In genomic region chr5:135056316-135057030, GRCh38 we compare ENCODE assay signal across 15 cellular contexts. TPM values are rescaled to one million over a fixed set of nuclear protein-coding genes. Genes with fewer than 3 reads are reported as not detected.
DNase-seq lines count a peak whose midpoint lies in the region; ATAC-seq and TF ChIP-seq lines count a peak whose summit lies in the region.
"Had no signal": no experiment of that assay in that cellular context is flagged by ENCODE, and none has a peak within 500 bp of the region (broad histone marks: within the 10 kb centered on the region; RNA-seq: fewer than 3 reads in every experiment).

No MANE protein-coding gene starts in this region.

- H3K9me3 Mint-ChIP-seq in GM23338, result no peaks in the 10 kb centered on the region
- H3K9me3 Mint-ChIP-seq: CD14-positive monocyte; CD8-positive, alpha-beta T cell had no signal

- CTCF ChIA-PET in OCI-LY7 (lab: Charles Lee; ENCODE audit: unreplicated experiment), result interaction anchor here (1.0 to 2.2 kb wide), 2 partner anchors 17 to 135 kb away, joined by 3 to 6 read pairs; no protein-coding TSS in a partner anchor

- H3K36me3 ChIP-seq in OCI-LY7 (ENCODE audit: insufficient read depth, low read length) (no peaks in the 10 kb centered on the region), osteoblast (ENCODE audit: insufficient read depth, low read length) (no peaks in the 10 kb centered on the region), GM23338 (ENCODE audit: insufficient read depth) (no peaks in the 10 kb centered on the region)

- H3K9me3 ChIP-seq in OCI-LY7 (ENCODE audit: low read length) (no peaks in the 10 kb centered on the region), osteoblast (ENCODE audit: low read depth, low read length) (no peaks in the 10 kb centered on the region)

- intact Hi-C loops in OCI-LY7 (cut with micrococcal nuclease; ENCODE audit: unreplicated experiment), result no loop called here

- peaks cover 4% of the 10 kb centered on the region; the same call in 2 of the 3 replicates for H3K4me1 Mint-ChIP-seq in GM23338

- H3K27ac Mint-ChIP-seq in GM23338, result no peak overlapping the region
- H3K27ac Mint-ChIP-seq: CD14-positive monocyte; CD8-positive, alpha-beta T cell had no signal

- H3K79me2 ChIP-seq in OCI-LY7 (ENCODE audit: insufficient read depth, low read depth, low read length), result peaks cover 6% of the 10 kb centered on the region; the same call in 1 of the 2 replicates
- no peaks in the 10 kb centered on the region for H3K79me2 ChIP-seq in osteoblast (ENCODE audit: insufficient read depth, low read length)
- H3K79me2 ChIP-seq in GM23338 (replicated peaks; ENCODE audit: insufficient read depth), result no peaks in the 10 kb centered on the region

- H3K4me3 ChIP-seq in OCI-LY7 (ENCODE audit: low read depth, low read length, poor library complexity, severe bottlenecking), result no peak overlapping the region
- no peak overlapping the region for H3K4me3 ChIP-seq in osteoblast (ENCODE audit: insufficient read depth, low read length)
- no peak overlapping the region for H3K4me3 ChIP-seq in GM23338

- no peak for ATAC-seq in GM23338
- ATAC-seq: CD8-positive, alpha-beta T cell; HCT116 had no signal

- DNase-seq in NCI-H748 (lab: John Stamatoyannopoulos, UW; ENCODE audit: unreplicated experiment) (peak; percentile 10), NCI-H748 treated with DMSO at 0.1 percent for 48 hours (lab: John Stamatoyannopoulos, UW) (no peak), OCI-LY7 (ENCODE audit: low spot score) (no peak), osteoblast (ENCODE audit: insufficient read length, low spot score, missing footprints) (peak; percentile 48), GM23338 (ENCODE audit: low spot score) (no peak), SKM-1 (lab: John Stamatoyannopoulos, UW; ENCODE audit: unreplicated experiment) (no peak)
- DNase-seq in stimulated activated CD4-positive, alpha-beta T cell treated with anti-CD3 and anti-CD28 coated beads, Interleukin-2, amount 100 ng/mL, for 48 hours, result no peak
- DNase-seq: CD8-positive, alpha-beta T cell; COR-L47; DMS153; DMS79 treated with DMSO at 0.1 percent for 48 hours; EL had no signal

- H3K9me2 ChIP-seq in OCI-LY7 (ENCODE audit: insufficient read depth, low read length) (no peaks in the 10 kb centered on the region), GM23338 (ENCODE audit: insufficient read depth) (no peaks in the 10 kb centered on the region)

- BruUV-seq in OCI-LY7 (replicated peaks; lab: Mats Ljungman, UMichigan), result no TSS peak

- no peak overlapping the region; the same call in 1 of the 2 replicates for H2AFZ ChIP-seq in OCI-LY7 (ENCODE audit: low read length)
- H2AFZ ChIP-seq in osteoblast (ENCODE audit: low read length), result no peak overlapping the region
- no peak overlapping the region for H2AFZ ChIP-seq in GM23338

- peaks cover 83% of the 10 kb centered on the region for H3K4me1 ChIP-seq in OCI-LY7 (ENCODE audit: insufficient read depth, low read length, poor library complexity, severe bottlenecking)
- H3K4me1 ChIP-seq in osteoblast (ENCODE audit: insufficient read depth, low read length), result no peaks in the 10 kb centered on the region
- no peaks in the 10 kb centered on the region for H3K4me1 ChIP-seq in GM23338 (ENCODE audit: insufficient read depth)

- H3K4me2 ChIP-seq in OCI-LY7 (ENCODE audit: low read length) (peak overlapping the region; percentile 95; the same call in 1 of the 2 replicates), osteoblast (ENCODE audit: insufficient read depth, low read length) (no peak overlapping the region), GM23338 (no peak overlapping the region)

- H3K27me3 ChIP-seq in osteoblast (ENCODE audit: insufficient read depth, low read length), result peaks cover 5% of the 10 kb centered on the region
- peaks cover 16% of the 10 kb centered on the region for H3K27me3 ChIP-seq in GM23338 (ENCODE audit: insufficient read depth)

- no peak for TF ChIP-seq CTCF in OCI-LY7 (conservative IDR thresholded peaks at IDR 0.05; ENCODE audit: low read length)
- no peak for TF ChIP-seq CTCF in osteoblast (IDR thresholded peaks at IDR 0.05; ENCODE audit: extremely low read depth, low read depth, low read length)
- no peak for TF ChIP-seq CTCF in GM23338 (conservative IDR thresholded peaks at IDR 0.05; ENCODE audit: low read depth in 2 of 2)

- H3K36me3 Mint-ChIP-seq in GM23338 (ENCODE audit: low read depth), result no peaks in the 10 kb centered on the region
- H3K36me3 Mint-ChIP-seq: CD14-positive monocyte; CD8-positive, alpha-beta T cell had no signal

- H3K4me3 Mint-ChIP-seq in GM23338, result no peak overlapping the region
- H3K4me3 Mint-ChIP-seq: CD14-positive monocyte; CD8-positive, alpha-beta T cell had no signal

- H3K27me3 Mint-ChIP-seq in GM23338 (ENCODE audit: insufficient read depth, low read depth, poor library complexity), result peaks cover 35% of the 10 kb centered on the region

- H4K20me1 ChIP-seq in OCI-LY7 (ENCODE audit: insufficient read depth, low read length) (no peaks in the 10 kb centered on the region), osteoblast (ENCODE audit: insufficient read depth, low read length) (no peaks in the 10 kb centered on the region), GM23338 (replicated peaks; ENCODE audit: insufficient read depth) (no peaks in the 10 kb centered on the region)

- no peaks in the 10 kb centered on the region for H3F3A ChIP-seq in GM23338 (replicated peaks; ENCODE audit: low read depth)

- POLR2A ChIA-PET in OCI-LY7 (lab: Charles Lee), result interaction anchor here (1.0 to 1.6 kb wide), 3 partner anchors 10 to 132 kb away, joined by 3 to 10 read pairs (median 3); no protein-coding TSS in a partner anchor

- H3K27ac ChIP-seq in OCI-LY7 (ENCODE audit: low read depth, low read length, poor library complexity, severe bottlenecking) (peak overlapping the region; percentile 97), osteoblast (ENCODE audit: low read depth, low read length) (no peak overlapping the region), GM23338 (ENCODE audit: low read depth) (no peak overlapping the region)
- H3K27ac ChIP-seq: 22Rv1 had no signal

TF ChIP-seq in GM23338, 12 proteins besides CTCF, POLR2A, EP300 and RAD21 (continues in another document):
- TF ChIP-seq EZH2 (IDR thresholded peaks at IDR 0.05; ENCODE audit: low read depth, unreplicated experiment) (no peak), ZNF331 (CRISPR knock-in tag; IDR thresholded peaks at IDR 0.05; ENCODE audit: low read depth) (no peak), EZH2phosphoT487 (IDR thresholded peaks at IDR 0.05; ENCODE audit: unreplicated experiment) (no peak), NANOG (IDR thresholded peaks at IDR 0.05; ENCODE audit: borderline replicate concordance) (no peak)

RNA-seq across cellular contexts. Expression of gene PITX1, which starts 22.4 kb away (rescaled TPM):
- 55.3 and 56.3 TPM in 2 replicates for total RNA-seq in OCI-LY7 (2014; rRNA removed; shearing (Covaris generic))
- total RNA-seq in OCI-LY7 (2022) (66.8 and 76.4 TPM in 2 replicates), osteoblast (8.3 and 9.8 TPM in 2 replicates)
- not detected in 2 replicates for total RNA-seq in GM23338 (2014; rRNA removed; shearing (Covaris generic))
- not detected in 2 replicates for polyA plus RNA-seq in GM23338 (2016; fragmentation: Nextera tagmentation; extraction: Ambion mirVana)
- total RNA-seq: CD8-positive, alpha-beta T cell had no signal
- polyA plus RNA-seq: CD14-positive monocyte had no signal

Comparison
In these comparisons a context has a peak if more than half of its experiments do, and no peak if none do; other contexts are left out.
1. DNase-seq: peak in NCI-H748 (single experiment) and osteoblast (single experiment); none in NCI-H748 treated with DMSO at 0.1 percent for 48 hours (single experiment), OCI-LY7 (single experiment), stimulated activated CD4-positive, alpha-beta T cell treated with anti-CD3 and anti-CD28 coated beads, Interleukin-2, amount 100 ng/mL, for 48 hours (0 of 2), GM23338 (single experiment) and SKM-1 (single experiment).